ENCODE assay signal across 17 cellular contexts in the genomic region with DNA sequence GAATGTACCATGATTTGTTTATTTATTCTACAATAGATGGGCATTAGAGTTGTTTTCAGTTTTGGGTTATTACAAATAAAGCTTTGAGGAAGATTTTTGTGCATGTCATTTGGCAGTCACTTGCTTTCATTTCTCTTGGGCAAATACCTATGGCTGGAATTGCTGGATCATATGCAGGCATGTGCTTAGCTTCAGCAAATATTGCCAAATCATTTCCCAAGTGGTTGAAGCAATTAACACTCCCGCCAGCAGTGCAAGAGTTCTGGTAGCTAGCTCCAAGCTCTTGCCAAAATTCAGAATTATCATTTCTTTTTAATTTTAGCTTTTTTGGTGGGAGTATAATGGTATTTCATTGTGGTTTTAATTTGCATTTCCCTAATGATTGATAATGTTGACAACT. TPM values are rescaled to one million over a fixed set of nuclear protein-coding genes. Genes with fewer than 3 reads are reported as not detected.
DNase-seq lines count a peak whose midpoint lies in the region; ATAC-seq and TF ChIP-seq lines count a peak whose summit lies in the region.
"Had no signal": no experiment of that assay in that cellular context is flagged by ENCODE, and none has a peak within 500 bp of the region (broad histone marks: within the 10 kb centered on the region; RNA-seq: fewer than 3 reads in every experiment).

No MANE protein-coding gene starts in this region.

- no peaks in the 10 kb centered on the region for H3K36me3 Mint-ChIP-seq in T-helper 17 cell (ENCODE audit: low read depth)
- no peaks in the 10 kb centered on the region for H3K36me3 Mint-ChIP-seq in CD4-positive, alpha-beta T cell (ENCODE audit: low read depth)
- H3K36me3 Mint-ChIP-seq in stimulated activated effector memory CD8-positive, alpha-beta T cell treated with anti-CD3 and anti-CD28 coated beads, Interleukin-12 subunit alpha, Interleukin-12 subunit beta, amount 100 ng/mL, for 72 hours = no peaks in the 10 kb centered on the region
- H3K36me3 Mint-ChIP-seq: CD4-positive, CD25-positive, alpha-beta regulatory T cell had no signal

- no peaks in the 10 kb centered on the region for H3K9me3 Mint-ChIP-seq in CD4-positive, alpha-beta T cell
- H3K9me3 Mint-ChIP-seq in stimulated activated effector memory CD8-positive, alpha-beta T cell treated with anti-CD3 and anti-CD28 coated beads, Interleukin-12 subunit alpha, Interleukin-12 subunit beta, amount 100 ng/mL, for 72 hours = no peaks in the 10 kb centered on the region
- H3K9me3 Mint-ChIP-seq: HFFc6 had no signal

- intact Hi-C loops in CD4-positive, alpha-beta T cell (cut with DNase I, micrococcal nuclease) = loop anchor here in 1 of 2 experiments (10.0 kb wide), 1 partner anchor 364 kb away; no protein-coding TSS in a partner anchor

- CTCF ChIA-PET in CD4-positive, alpha-beta T cell (lab: Charles Lee) = no interaction called here

- H3K27me3 ChIP-seq in CD4-positive, alpha-beta T cell (ENCODE audit: control insufficient read depth, insufficient read depth, low read length) = peaks cover 3% of the 10 kb centered on the region
- H3K27me3 ChIP-seq: BE2C had no signal

- H3K4me3 Mint-ChIP-seq in T-helper 17 cell = peak overlapping the region; percentile 1
- H3K4me3 Mint-ChIP-seq in CD4-positive, alpha-beta T cell = no peak overlapping the region
- H3K4me3 Mint-ChIP-seq in stimulated activated effector memory CD8-positive, alpha-beta T cell treated with anti-CD3 and anti-CD28 coated beads, Interleukin-12 subunit alpha, Interleukin-12 subunit beta, amount 100 ng/mL, for 72 hours = no peak overlapping the region
- H3K4me3 Mint-ChIP-seq: CD4-positive, CD25-positive, alpha-beta regulatory T cell; HFFc6 had no signal

- H3K27ac Mint-ChIP-seq in T-helper 17 cell = no peak overlapping the region
- no peak overlapping the region for H3K27ac Mint-ChIP-seq in CD4-positive, alpha-beta T cell
- no peak overlapping the region for H3K27ac Mint-ChIP-seq in stimulated activated effector memory CD8-positive, alpha-beta T cell treated with anti-CD3 and anti-CD28 coated beads, Interleukin-12 subunit alpha, Interleukin-12 subunit beta, amount 100 ng/mL, for 72 hours
- H3K27ac Mint-ChIP-seq: CD4-positive, CD25-positive, alpha-beta regulatory T cell; HFFc6 had no signal

- ATAC-seq in T-helper 17 cell = no peak
- ATAC-seq in CD4-positive, alpha-beta T cell (ENCODE audit: poor library complexity) = no peak
- ATAC-seq in stimulated activated effector memory CD8-positive, alpha-beta T cell treated with anti-CD3 and anti-CD28 coated beads, Interleukin-12 subunit alpha, Interleukin-12 subunit beta, amount 100 ng/mL, for 72 hours = no peak
- ATAC-seq: K562 had no signal

- DNase-seq in DMS53 (lab: John Stamatoyannopoulos, UW) = peak; percentile 9
- DNase-seq in DMS53 treated with DMSO at 0.1 percent for 48 hours (lab: John Stamatoyannopoulos, UW; ENCODE audit: unreplicated experiment) = no peak
- no peak for DNase-seq in T-helper 17 cell
- peak; percentile 7 for DNase-seq in fibroblast of gingiva (ENCODE audit: low read depth)
- DNase-seq in CD4-positive, alpha-beta T cell = no peak
- DNase-seq in activated effector memory CD4-positive, alpha-beta T cell treated with anti-CD3 and anti-CD28 coated beads, Interleukin-2, amount 50 U/mL, for 16 hours = no peak
- DNase-seq in stimulated activated effector memory CD8-positive, alpha-beta T cell treated with anti-CD3 and anti-CD28 coated beads, Interleukin-12 subunit alpha, Interleukin-12 subunit beta, amount 100 ng/mL, for 72 hours (ENCODE audit: low spot score in 2 of 2) = no peak
- DNase-seq: 8988T; BE2C; C1 segment of cervical spinal cord; CD4-positive, CD25-positive, alpha-beta regulatory T cell; GF-D8; GOT3; H7; HFFc6; IMR-90 had no signal

- no peaks in the 10 kb centered on the region for H3K9me3 ChIP-seq in T-helper 17 cell (ENCODE audit: control insufficient read depth, low read length, poor library complexity, severe bottlenecking)
- H3K9me3 ChIP-seq in CD4-positive, alpha-beta T cell (ENCODE audit: control insufficient read depth, low read length) = no peaks in the 10 kb centered on the region
- H3K9me3 ChIP-seq: BE2C had no signal

- H3K27me3 Mint-ChIP-seq in T-helper 17 cell = peaks cover 35% of the 10 kb centered on the region
- H3K27me3 Mint-ChIP-seq in CD4-positive, alpha-beta T cell = peaks cover 10% of the 10 kb centered on the region

- TF ChIP-seq CTCF in CD4-positive, alpha-beta T cell (IDR thresholded peaks at IDR 0.05) = no peak

- peaks cover 4% of the 10 kb centered on the region for H3K4me1 Mint-ChIP-seq in T-helper 17 cell
- no peaks in the 10 kb centered on the region for H3K4me1 Mint-ChIP-seq in CD4-positive, alpha-beta T cell (ENCODE audit: low read depth)
- peaks cover 8% of the 10 kb centered on the region for H3K4me1 Mint-ChIP-seq in stimulated activated effector memory CD8-positive, alpha-beta T cell treated with anti-CD3 and anti-CD28 coated beads, Interleukin-12 subunit alpha, Interleukin-12 subunit beta, amount 100 ng/mL, for 72 hours

- POLR2A ChIA-PET in CD4-positive, alpha-beta T cell (lab: Charles Lee) = no interaction called here

- no peak overlapping the region for H3K27ac ChIP-seq in CD4-positive, alpha-beta T cell (ENCODE audit: low read depth, low read length)

RNA-seq across cellular contexts. Expression of a gene that starts 32.9 kb away (rescaled TPM):
- total RNA-seq in T-helper 17 cell = 1 to 10 TPM; 8.1 TPM
- total RNA-seq in CD4-positive, alpha-beta T cell = 1 to 10 TPM; 4.7 to 4.8 TPM

Comparison
In these comparisons a context has a peak if more than half of its experiments do, and no peak if none do; other contexts are left out.
1. DNase-seq: peak in DMS53 (single experiment) and fibroblast of gingiva (single experiment); none in DMS53 treated with DMSO at 0.1 percent for 48 hours (single experiment), T-helper 17 cell (0 of 3), CD4-positive, alpha-beta T cell (0 of 10), activated effector memory CD4-positive, alpha-beta T cell treated with anti-CD3 and anti-CD28 coated beads, Interleukin-2, amount 50 U/mL, for 16 hours (single experiment) and stimulated activated effector memory CD8-positive, alpha-beta T cell treated with anti-CD3 and anti-CD28 coated beads, Interleukin-12 subunit alpha, Interleukin-12 subunit beta, amount 100 ng/mL, for 72 hours (0 of 2).